ENCODE assay signal across 10 cellular contexts in the genomic region with DNA sequence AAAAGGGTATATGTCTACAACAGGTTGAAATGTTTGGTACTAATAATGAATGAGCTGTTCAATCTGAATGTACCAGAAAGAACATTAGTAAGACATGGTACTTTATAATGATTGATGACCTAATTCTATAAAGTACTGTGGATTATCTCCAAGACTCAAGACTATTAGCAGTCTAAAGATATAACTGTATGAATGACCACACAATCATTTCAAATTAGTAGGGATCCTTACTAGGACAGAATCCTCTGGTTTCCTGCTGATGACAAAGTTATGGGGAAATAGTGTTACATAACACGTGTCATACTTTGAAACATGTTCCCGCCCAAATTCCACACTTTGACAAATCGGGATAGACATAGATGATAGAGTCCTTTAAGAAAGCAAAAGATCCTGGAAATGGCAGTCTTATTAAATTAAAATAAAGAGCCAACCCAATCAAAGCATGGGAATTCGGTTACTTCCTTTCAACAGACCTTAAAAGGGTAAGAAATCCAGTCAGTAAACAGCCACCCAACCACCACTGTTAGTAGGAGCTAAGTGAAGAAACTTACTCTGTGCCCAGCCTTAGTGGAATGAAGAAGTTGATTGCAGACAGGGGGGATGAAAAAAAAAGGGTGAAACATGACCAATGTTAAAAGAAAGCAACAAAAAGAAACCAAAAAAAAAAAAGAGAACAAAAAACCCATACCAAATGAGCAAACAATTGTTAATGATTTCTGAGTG.
A peak's percentile ranks its signal among the peaks of the same experiment; 100 is the strongest.
DNase-seq lines count a peak whose midpoint lies in the region; ATAC-seq lines count a peak whose summit lies in the region.
"Had no signal": no experiment of that assay in that cellular context is flagged by ENCODE, and none has a peak within 500 bp of the region (broad histone marks: within the 10 kb centered on the region; RNA-seq: fewer than 3 reads in every experiment).

No MANE protein-coding gene starts in this region.

- peak overlapping the region; percentile 33 for H3K4me3 Mint-ChIP-seq in activated naive CD4-positive, alpha-beta T cell treated with anti-CD3 and anti-CD28 coated beads, Interleukin-2, amount 10 ng/mL, durations not matched to agents 7 days and 5 days

- peaks cover 45% of the 10 kb centered on the region for H3K36me3 Mint-ChIP-seq in activated naive CD4-positive, alpha-beta T cell treated with anti-CD3 and anti-CD28 coated beads, Interleukin-2, amount 10 ng/mL, durations not matched to agents 7 days and 5 days

- no peaks in the 10 kb centered on the region for H3K27me3 ChIP-seq in stomach smooth muscle (ENCODE audit: control insufficient read depth in 1 of 2, insufficient read depth in 2 of 2, low read length in 2 of 2)
- H3K27me3 ChIP-seq: testis had no signal

- H3K27ac ChIP-seq in stomach smooth muscle (ENCODE audit: low read length), result peak overlapping the region; percentile 1
- H3K27ac ChIP-seq: testis had no signal

- H3K27me3 Mint-ChIP-seq in activated naive CD4-positive, alpha-beta T cell treated with anti-CD3 and anti-CD28 coated beads, Interleukin-2, amount 10 ng/mL, durations not matched to agents 7 days and 5 days, result peaks cover 5% of the 10 kb centered on the region

- H3K4me3 ChIP-seq in stomach smooth muscle (ENCODE audit: low read length in 2 of 2), result no peak overlapping the region
- H3K4me3 ChIP-seq: testis had no signal

- H3K4me1 Mint-ChIP-seq in activated naive CD4-positive, alpha-beta T cell treated with anti-CD3 and anti-CD28 coated beads, Interleukin-2, amount 10 ng/mL, durations not matched to agents 7 days and 5 days, result peaks cover 44% of the 10 kb centered on the region

- no peaks in the 10 kb centered on the region for H3K9me3 ChIP-seq in stomach smooth muscle (ENCODE audit: control insufficient read depth in 2 of 2, low read length in 2 of 2)
- H3K9me3 ChIP-seq: testis had no signal

- DNase-seq in activated naive CD4-positive, alpha-beta T cell treated with anti-CD3 and anti-CD28 coated beads, Interleukin-2, amount 10 ng/mL, durations not matched to agents 7 days and 5 days, result no peak
- DNase-seq in activated naive CD4-positive, alpha-beta T cell treated with Interleukin-2 at 50 U/mL for 16 hours, result no peak
- DNase-seq in SKM-1 (lab: John Stamatoyannopoulos, UW; ENCODE audit: unreplicated experiment) (peak; percentile 1), fibroblast of peridontal ligament (ENCODE audit: extremely low read depth) (peak; percentile 44), amygdala (lab: John Stamatoyannopoulos, UW) (no peak)
- DNase-seq: NCI-H524, testis had no signal

- peaks cover 4% of the 10 kb centered on the region for H3K9me3 Mint-ChIP-seq in activated naive CD4-positive, alpha-beta T cell treated with anti-CD3 and anti-CD28 coated beads, Interleukin-2, amount 10 ng/mL, durations not matched to agents 7 days and 5 days

- H3K4me1 ChIP-seq in stomach smooth muscle (ENCODE audit: control insufficient read depth, insufficient read depth, low read length), result peaks cover 19% of the 10 kb centered on the region
- H3K4me1 ChIP-seq: testis had no signal

- peaks cover 5 to 12% of the 10 kb centered on the region in 2 donors for H3K36me3 ChIP-seq in stomach smooth muscle (ENCODE audit: control insufficient read depth in 2 of 2, insufficient read depth in 2 of 2, low read length in 2 of 2)

- no peak overlapping the region for H3K9ac ChIP-seq in stomach smooth muscle (ENCODE audit: low read length in 2 of 2)

- no peak for ATAC-seq in GM21360 (IDR thresholded peaks at IDR 0.05; ENCODE audit: unreplicated experiment)
- ATAC-seq in HG02885 (IDR thresholded peaks at IDR 0.05; ENCODE audit: poor library complexity, unreplicated experiment), result no peak

- CTCF ChIA-PET in activated naive CD4-positive, alpha-beta T cell treated with anti-CD3 and anti-CD28 coated beads, Interleukin-2, amount 10 ng/mL, durations not matched to agents 7 days and 5 days (lab: Charles Lee), result interaction anchor here (1.0 to 5.0 kb wide), 4 partner anchors 9 to 104 kb away, joined by 3 to 22 read pairs (median 6); a partner anchor contains a TSS

- H3K27ac Mint-ChIP-seq in activated naive CD4-positive, alpha-beta T cell treated with anti-CD3 and anti-CD28 coated beads, Interleukin-2, amount 10 ng/mL, durations not matched to agents 7 days and 5 days, result peak overlapping the region; percentile 2

Comparison
In these comparisons a context has a peak if more than half of its experiments do, and no peak if none do; other contexts are left out.
1. DNase-seq: peak in SKM-1 (single experiment) and fibroblast of peridontal ligament (single experiment); none in activated naive CD4-positive, alpha-beta T cell treated with anti-CD3 and anti-CD28 coated beads, Interleukin-2, amount 10 ng/mL, durations not matched to agents 7 days and 5 days (single experiment), activated naive CD4-positive, alpha-beta T cell treated with Interleukin-2 at 50 U/mL for 16 hours (single experiment) and amygdala (0 of 56).